In genomic region chr6:3136361-3136760, GRCh38 we compare ENCODE assay signal across 18 cellular contexts. TPM values are rescaled to one million over a fixed set of nuclear protein-coding genes. Genes with fewer than 3 reads are reported as not detected.
A peak's percentile ranks its signal among the peaks of the same experiment; 100 is the strongest.
DNase-seq lines count a peak whose midpoint lies in the region; ATAC-seq and TF ChIP-seq lines count a peak whose summit lies in the region.
"Had no signal": no experiment of that assay in that cellular context is flagged by ENCODE, and none has a peak within 500 bp of the region (broad histone marks: within the 10 kb centered on the region; RNA-seq: fewer than 3 reads in every experiment).

No MANE protein-coding gene starts in this region.

- peaks cover 6% of the 10 kb centered on the region for H3K4me1 ChIP-seq in HUES6 (ENCODE audit: control insufficient read depth, insufficient read depth, low read length)
- peaks cover 15 to 72% (median 53%) of the 10 kb centered on the region in 4 donors for H3K4me1 ChIP-seq in liver (ENCODE audit: control insufficient read depth in 4 of 4, insufficient read depth in 4 of 4, low read length in 3 of 4)
- H3K4me1 ChIP-seq in MM.1S (ENCODE audit: low read length), result no peaks in the 10 kb centered on the region
- H3K4me1 ChIP-seq: HAP-1 had no signal

- TF ChIP-seq CTCF in liver (IDR thresholded peaks at IDR 0.05; ENCODE audit: low read depth, low read length, missing input control) (no peak), MM.1S (IDR thresholded peaks at IDR 0.05; ENCODE audit: low read length) (no peak)

- H3K9me3 ChIP-seq in HUES6 (ENCODE audit: control insufficient read depth, insufficient read depth, low read depth, low read length), result no peaks in the 10 kb centered on the region
- H3K9me3 ChIP-seq in T-helper 17 cell (ENCODE audit: control insufficient read depth, low read length, poor library complexity, severe bottlenecking), result no peaks in the 10 kb centered on the region
- H3K9me3 ChIP-seq in liver (ENCODE audit: control insufficient read depth in 4 of 4, low read length in 3 of 4), result no peaks in the 10 kb centered on the region
- H3K9me3 ChIP-seq in MM.1S (replicated peaks; ENCODE audit: insufficient read depth, low read length), result no peaks in the 10 kb centered on the region
- H3K9me3 ChIP-seq: BE2C, HAP-1, Peyer's patch had no signal

- no peak for ATAC-seq in T-helper 17 cell
- no peak for ATAC-seq in HG03159 (IDR thresholded peaks at IDR 0.05; ENCODE audit: unreplicated experiment)
- ATAC-seq: CD8-positive, alpha-beta T cell; GM12878 had no signal

- H3K27ac Mint-ChIP-seq in T-helper 17 cell, result peak overlapping the region; percentile 27
- H3K27ac Mint-ChIP-seq: CD8-positive, alpha-beta T cell had no signal

- DNase-seq in T-helper 17 cell, result no peak
- DNase-seq in GDM1 (lab: John Stamatoyannopoulos, UW), result no peak
- no peak for DNase-seq in MM.1S
- no peak for DNase-seq in D341Med (ENCODE audit: low spot score)
- DNase-seq: BE2C; CD8-positive, alpha-beta T cell; KBM-7; NCI-H1092; NCI-H1694 treated with DMSO at 0.1 percent for 48 hours; NCI-H446; NCI-H748 treated with DMSO at 0.1 percent for 48 hours; Peyer's patch; Right ventricle myocardium superior had no signal

- H3K27me3 Mint-ChIP-seq in T-helper 17 cell, result no peaks in the 10 kb centered on the region

- H3K36me3 ChIP-seq in HUES6 (ENCODE audit: control insufficient read depth, insufficient read depth, low read length) (peaks cover 92% of the 10 kb centered on the region), liver (ENCODE audit: control insufficient read depth in 4 of 4, insufficient read depth in 3 of 4, low read depth in 1 of 4, low read length in 3 of 4) (peaks cover 0 to 12% (median 6%) of the 10 kb centered on the region in 4 donors), MM.1S (replicated peaks; ENCODE audit: insufficient read depth, low read length) (no peaks in the 10 kb centered on the region)

- H3K4me1 Mint-ChIP-seq in T-helper 17 cell, result no peaks in the 10 kb centered on the region

- H3K36me3 Mint-ChIP-seq in T-helper 17 cell (ENCODE audit: low read depth), result peaks cover 19% of the 10 kb centered on the region

- no peak overlapping the region for H3K27ac ChIP-seq in HUES6 (ENCODE audit: low read depth, low read length)
- H3K27ac ChIP-seq in liver (ENCODE audit: low read depth in 1 of 2, low read length in 2 of 2), result peak overlapping the region; percentile 53 to 88
- H3K27ac ChIP-seq in MM.1S (ENCODE audit: low read length), result no peak overlapping the region
- H3K27ac ChIP-seq: Peyer's patch had no signal

- H3K4me3 Mint-ChIP-seq in T-helper 17 cell, result no peak overlapping the region
- H3K4me3 Mint-ChIP-seq: CD8-positive, alpha-beta T cell had no signal

- H3K4me3 ChIP-seq in HUES6 (ENCODE audit: low read depth, low read length) (no peak overlapping the region), liver (ENCODE audit: low read depth in 1 of 3, low read length in 3 of 3) (no peak overlapping the region), MM.1S (ENCODE audit: low read length) (no peak overlapping the region)
- H3K4me3 ChIP-seq: GM12878, HAP-1, Peyer's patch had no signal

- no peak for TF ChIP-seq RAD21 in liver (IDR thresholded peaks at IDR 0.05)

- no peaks in the 10 kb centered on the region for H4K20me1 ChIP-seq in MM.1S (ENCODE audit: insufficient read depth, low read length)

- H3F3A ChIP-seq in MM.1S (ENCODE audit: insufficient read depth, low read length), result no peaks in the 10 kb centered on the region

- H3K27me3 ChIP-seq in HUES6 (ENCODE audit: control insufficient read depth, insufficient read depth, low read length) (no peaks in the 10 kb centered on the region), liver (ENCODE audit: control insufficient read depth in 4 of 4, insufficient read depth in 4 of 4, low read length in 3 of 4) (no peaks in the 10 kb centered on the region), MM.1S (replicated peaks; ENCODE audit: insufficient read depth, low read length) (no peaks in the 10 kb centered on the region)
- H3K27me3 ChIP-seq: BE2C, Peyer's patch had no signal

- 46% methylated on average over 5 of the region's 5 CpGs for WGBS in liver

- H3K9ac ChIP-seq in HUES6 (ENCODE audit: low read length) (peak overlapping the region; percentile 29), liver (ENCODE audit: low read depth in 1 of 2, low read length in 2 of 2) (no peak overlapping the region), MM.1S (ENCODE audit: low read length) (no peak overlapping the region)

- H3K4me2 ChIP-seq in MM.1S (ENCODE audit: low read depth, low read length), result no peak overlapping the region

- no peaks in the 10 kb centered on the region for H3K79me2 ChIP-seq in MM.1S (ENCODE audit: low read length)

- no peak overlapping the region for H2AFZ ChIP-seq in MM.1S (ENCODE audit: low read length)

- no peaks in the 10 kb centered on the region for H3K9me2 ChIP-seq in MM.1S (replicated peaks; ENCODE audit: insufficient read depth, low read length)

TF ChIP-seq in liver, 16 proteins besides CTCF, POLR2A, EP300 and RAD21:
- TF ChIP-seq EGR1 (IDR thresholded peaks at IDR 0.05; ENCODE audit: low read depth in 2 of 2), result no peak
- no peak for TF ChIP-seq FOXA2 (IDR thresholded peaks at IDR 0.05)
- TF ChIP-seq NR2F2 (IDR thresholded peaks at IDR 0.05), result no peak
- no peak for TF ChIP-seq ZBTB33 (IDR thresholded peaks at IDR 0.05)
- no peak for TF ChIP-seq SP1 (IDR thresholded peaks at IDR 0.05)
- TF ChIP-seq TAF1 (conservative IDR thresholded peaks at IDR 0.05), result no peak
- no peak for TF ChIP-seq REST (IDR thresholded peaks at IDR 0.05)
- no peak for TF ChIP-seq HNF4A (conservative IDR thresholded peaks at IDR 0.05)
- no peak for TF ChIP-seq FOXA1 (IDR thresholded peaks at IDR 0.05)
- no peak for TF ChIP-seq YY1 (IDR thresholded peaks at IDR 0.05)

RNA-seq across cellular contexts. Expression of gene BPHL, which starts 17.9 kb away (rescaled TPM):
- total RNA-seq in T-helper 17 cell, result 1 to 10 TPM; 7.7 to 9.6 TPM
- 10 to 100 TPM; 16.0 to 33.4 TPM for total RNA-seq in liver
- 10 to 100 TPM; 29.6 to 90.8 TPM for polyA plus RNA-seq in liver

RNA-seq across cellular contexts. Expression of gene TUBB2A, which starts 21.0 kb away (rescaled TPM):
- total RNA-seq in T-helper 17 cell (10 to 100 TPM; 51.6 to 74.8 TPM), liver (10 to 100 TPM; 89.8 to 94.8 TPM)
- 10 to 100 TPM; 53.5 to 86.3 TPM for polyA plus RNA-seq in liver

Comparison
In these comparisons a context has a peak if more than half of its experiments do, and no peak if none do; other contexts are left out.
1. H3K27ac ChIP-seq: peak in liver (2 of 2); none in HUES6 (single experiment) and MM.1S (single experiment).